Comparison of ENCODE assay signal across 16 cellular contexts in the genomic region with DNA sequence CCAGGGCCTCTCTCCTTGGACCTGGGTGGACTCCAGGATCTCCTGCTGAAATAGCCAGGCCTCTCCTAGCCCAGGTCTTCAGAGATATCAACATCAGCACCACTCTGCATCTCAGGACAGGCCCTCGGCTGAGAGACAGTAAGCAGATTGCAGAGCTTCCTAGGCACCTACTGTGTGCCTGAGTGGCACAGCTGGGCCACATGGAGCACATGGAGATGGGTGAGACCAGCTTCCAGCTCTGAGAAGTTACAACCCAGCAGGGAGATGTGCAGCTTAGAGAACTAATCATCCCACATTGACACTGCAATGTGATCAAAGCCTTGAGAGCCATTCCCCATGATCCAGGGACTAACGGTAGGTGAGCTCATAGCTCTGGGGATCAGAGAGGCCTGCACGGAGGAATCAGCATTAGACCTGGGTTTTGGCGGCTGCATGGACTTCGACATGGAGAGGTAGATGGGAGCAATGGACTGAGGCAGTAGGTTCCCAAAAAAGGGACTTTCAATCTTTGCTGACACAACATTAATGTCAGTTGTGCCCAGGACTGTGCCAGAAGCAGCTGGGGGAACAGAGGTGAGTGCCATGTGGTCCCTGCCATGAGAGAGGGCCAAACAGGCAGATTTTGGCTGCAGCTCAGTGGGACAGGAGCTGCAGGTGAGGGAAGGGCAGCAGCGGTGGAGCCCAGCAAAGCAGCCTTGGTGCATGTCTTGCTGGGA.
DNase-seq lines count a peak whose midpoint lies in the region; ATAC-seq and TF ChIP-seq lines count a peak whose summit lies in the region.
"Had no signal": no experiment of that assay in that cellular context is flagged by ENCODE, and none has a peak within 500 bp of the region (broad histone marks: within the 10 kb centered on the region; RNA-seq: fewer than 3 reads in every experiment).

No MANE protein-coding gene starts in this region.

- no peak overlapping the region for H3K27ac Mint-ChIP-seq in neural progenitor cell
- H3K27ac Mint-ChIP-seq: dendritic cell treated with granulocyte-macrophage colony-stimulating factor and Interleukin-4, amounts not matched to agents 40 ng/mL and 50 ng/mL, for 4 days had no signal

- H3K27ac ChIP-seq in GM23248 = peak overlapping the region; percentile 92
- H3K27ac ChIP-seq in RWPE2 (ENCODE audit: poor library complexity, severe bottlenecking) = peak overlapping the region; percentile 93
- no peak overlapping the region for H3K27ac ChIP-seq in fibroblast of lung (ENCODE audit: insufficient read depth, low read length)
- H3K27ac ChIP-seq in neural progenitor cell = no peak overlapping the region
- H3K27ac ChIP-seq: BLaER1, esophagus muscularis mucosa, heart right ventricle, suprapubic skin had no signal

- DNase-seq in GM23248 = no peak
- DNase-seq in RWPE2 (ENCODE audit: low spot score) = no peak
- DNase-seq in fibroblast of lung (ENCODE audit: low read depth in 2 of 2) = no peak
- DNase-seq in neural progenitor cell (ENCODE audit: low spot score) = no peak
- DNase-seq in foreskin fibroblast = no peak
- no peak for DNase-seq in NCI-H510A treated with DMSO at 0.1 percent for 48 hours (lab: John Stamatoyannopoulos, UW)
- DNase-seq in NCI-H1092 (lab: John Stamatoyannopoulos, UW) = no peak
- DNase-seq: DND-41, heart right ventricle, NCI-H2081, retina had no signal

- no peak for ATAC-seq in RWPE2 (ENCODE audit: low read depth)
- ATAC-seq: heart right ventricle had no signal

- no peaks in the 10 kb centered on the region for H3K79me2 ChIP-seq in GM23248 (ENCODE audit: insufficient read depth)
- no peaks in the 10 kb centered on the region for H3K79me2 ChIP-seq in fibroblast of lung (ENCODE audit: control insufficient read depth, insufficient read depth, low read length)
- no peaks in the 10 kb centered on the region for H3K79me2 ChIP-seq in neural progenitor cell (ENCODE audit: low read depth)

- peaks cover 5% of the 10 kb centered on the region for H3K9me3 Mint-ChIP-seq in neural progenitor cell
- H3K9me3 Mint-ChIP-seq: dendritic cell treated with granulocyte-macrophage colony-stimulating factor and Interleukin-4, amounts not matched to agents 40 ng/mL and 50 ng/mL, for 4 days had no signal

- H3K4me3 ChIP-seq in GM23248 = no peak overlapping the region
- H3K4me3 ChIP-seq in RWPE2 (ENCODE audit: severe bottlenecking) = no peak overlapping the region
- H3K4me3 ChIP-seq in fibroblast of lung (replicated peaks in 1 of 4; ENCODE audit: control extremely low read depth in 1 of 4, insufficient read depth in 1 of 4, low read depth in 3 of 4, low read length in 4 of 4) = no peak overlapping the region
- no peak overlapping the region for H3K4me3 ChIP-seq in neural progenitor cell
- no peak overlapping the region for H3K4me3 ChIP-seq in foreskin fibroblast (ENCODE audit: low read depth in 1 of 2, low read length in 2 of 2)
- H3K4me3 ChIP-seq: body of pancreas, esophagus muscularis mucosa, heart right ventricle, suprapubic skin had no signal

- peaks cover 16% of the 10 kb centered on the region for H3K4me1 Mint-ChIP-seq in neural progenitor cell

- H3K9me3 ChIP-seq in GM23248 (ENCODE audit: low read depth) (no peaks in the 10 kb centered on the region), RWPE2 (ENCODE audit: severe bottlenecking) (no peaks in the 10 kb centered on the region), fibroblast of lung (ENCODE audit: control insufficient read depth, insufficient read depth, low read depth, low read length) (no peaks in the 10 kb centered on the region), neural progenitor cell (ENCODE audit: low read depth) (no peaks in the 10 kb centered on the region)
- H3K9me3 ChIP-seq: body of pancreas, esophagus muscularis mucosa, heart right ventricle, suprapubic skin had no signal

- no peaks in the 10 kb centered on the region for H3K9me2 ChIP-seq in GM23248 (ENCODE audit: insufficient read depth)

- H3K9ac ChIP-seq in GM23248 (peak overlapping the region; percentile 20; the same call in 1 of the 2 replicates), fibroblast of lung (ENCODE audit: insufficient read depth, low read length) (no peak overlapping the region), neural progenitor cell (no peak overlapping the region)
- H3K9ac ChIP-seq: BLaER1 had no signal

- 80 to 81% methylated on average over 6 of the region's 6 CpGs for WGBS in GM23248 (ENCODE audit: low coverage in 1 of 2, low lambda C conversion rate in 2 of 2, missing lambda C conversion rate in 2 of 2), 2 experiments

- H3K36me3 ChIP-seq in GM23248 (ENCODE audit: low read depth) = no peaks in the 10 kb centered on the region
- H3K36me3 ChIP-seq in RWPE2 (ENCODE audit: low read depth) = no peaks in the 10 kb centered on the region
- no peaks in the 10 kb centered on the region for H3K36me3 ChIP-seq in fibroblast of lung (ENCODE audit: control insufficient read depth, insufficient read depth, low read length)
- H3K36me3 ChIP-seq in neural progenitor cell = no peaks in the 10 kb centered on the region
- H3K36me3 ChIP-seq: BLaER1, esophagus muscularis mucosa, heart right ventricle, suprapubic skin had no signal

- H4K20me1 ChIP-seq in GM23248 (ENCODE audit: insufficient read depth) (no peaks in the 10 kb centered on the region), fibroblast of lung (ENCODE audit: control insufficient read depth, extremely low read depth, insufficient read depth, low read length) (no peaks in the 10 kb centered on the region), neural progenitor cell (ENCODE audit: low read depth) (peaks cover 44% of the 10 kb centered on the region)

- H3K4me1 ChIP-seq in GM23248 (ENCODE audit: insufficient read depth) (peaks cover 21% of the 10 kb centered on the region), RWPE2 (ENCODE audit: insufficient read depth, poor library complexity, severe bottlenecking) (peaks cover 18% of the 10 kb centered on the region), fibroblast of lung (ENCODE audit: control insufficient read depth, extremely low read depth, insufficient read depth, low read length) (peaks cover 2% of the 10 kb centered on the region), neural progenitor cell (peaks cover 10% of the 10 kb centered on the region)

- H3K4me3 Mint-ChIP-seq in neural progenitor cell = peak overlapping the region; percentile 67
- H3K4me3 Mint-ChIP-seq: dendritic cell treated with granulocyte-macrophage colony-stimulating factor and Interleukin-4, amounts not matched to agents 40 ng/mL and 50 ng/mL, for 4 days had no signal

- H2AFZ ChIP-seq in GM23248 (no peak overlapping the region), fibroblast of lung (ENCODE audit: low read length) (no peak overlapping the region), neural progenitor cell (replicated peaks) (no peak overlapping the region)

- H3K4me2 ChIP-seq in GM23248 (ENCODE audit: unreplicated experiment) (no peak overlapping the region), fibroblast of lung (ENCODE audit: extremely low read depth, insufficient read depth, low read length) (peak overlapping the region; percentile 35), neural progenitor cell (no peak overlapping the region)
- H3K4me2 ChIP-seq: BLaER1 had no signal

- peaks cover 12% of the 10 kb centered on the region for H3K27me3 ChIP-seq in GM23248 (replicated peaks; ENCODE audit: insufficient read depth)
- H3K27me3 ChIP-seq in RWPE2 (ENCODE audit: insufficient read depth, poor library complexity, severe bottlenecking) = peaks cover 37% of the 10 kb centered on the region
- H3K27me3 ChIP-seq in fibroblast of lung (ENCODE audit: control insufficient read depth, insufficient read depth, low read length) = peaks cover 49% of the 10 kb centered on the region
- H3K27me3 ChIP-seq in neural progenitor cell = peaks cover 100% of the 10 kb centered on the region

- H3F3A ChIP-seq in GM23248 (ENCODE audit: insufficient read depth) (peaks cover 12% of the 10 kb centered on the region), neural progenitor cell (ENCODE audit: low read depth) (peaks cover 4% of the 10 kb centered on the region)

- peaks cover 5% of the 10 kb centered on the region for H3K36me3 Mint-ChIP-seq in neural progenitor cell

- TF ChIP-seq CTCF in RWPE2 (IDR thresholded peaks at IDR 0.05; ENCODE audit: poor library complexity, severe bottlenecking) = no peak
- no peak for TF ChIP-seq CTCF in fibroblast of lung (conservative IDR thresholded peaks at IDR 0.05 in 1 of 2, IDR thresholded peaks at IDR 0.05 in 1 of 2; ENCODE audit: low read depth in 1 of 2, low read length in 2 of 2)
- no peak for TF ChIP-seq CTCF in neural progenitor cell (IDR thresholded peaks at IDR 0.05)
- TF ChIP-seq CTCF in foreskin fibroblast (IDR thresholded peaks at IDR 0.05; ENCODE audit: low read depth, low read length) = no peak

- in situ Hi-C loops in GM23248 (cut with MboI) = no loop called here

- peaks cover 67% of the 10 kb centered on the region for H3K27me3 Mint-ChIP-seq in neural progenitor cell (ENCODE audit: insufficient read depth, low read depth)

Comparison
In these comparisons a context has a peak if more than half of its experiments do, and no peak if none do; other contexts are left out.
1. H3K27ac ChIP-seq: peak in GM23248 (single experiment) and RWPE2 (single experiment); none in fibroblast of lung (single experiment) and neural progenitor cell (single experiment).